Comparison of ENCODE assay signal across 2 cellular contexts in genomic region chr1:10195570-10195969, GRCh38.
A peak's percentile ranks its signal among the peaks of the same experiment; 100 is the strongest.
TF ChIP-seq lines count a peak whose summit lies in the region.

No MANE protein-coding gene starts in this region.

TF ChIP-seq in Ishikawa, 13 proteins besides CTCF, POLR2A, EP300 and RAD21:
- TF ChIP-seq NFIC (IDR thresholded peaks at IDR 0.05) (no peak), CREB1 (IDR thresholded peaks at IDR 0.05; ENCODE audit: low read depth) (no peak), TEAD4 (IDR thresholded peaks at IDR 0.05) (peak; percentile 76), TCF12 (IDR thresholded peaks at IDR 0.05; ENCODE audit: low read depth) (peak; percentile 31; the same call in 1 of the 2 replicates), CEBPB (IDR thresholded peaks at IDR 0.05) (peak; percentile 97), FOXM1 (IDR thresholded peaks at IDR 0.05; ENCODE audit: borderline replicate concordance, low read depth) (no peak), MAX (IDR thresholded peaks at IDR 0.05) (no peak), USF1 (IDR thresholded peaks at IDR 0.05) (no peak)

TF ChIP-seq in HepG2, 621 proteins besides CTCF, POLR2A, EP300 and RAD21 (continues in another document):
- TF ChIP-seq ZNF740 (CRISPR knock-in tag; IDR thresholded peaks at IDR 0.05) (no peak), FOSL2 (CRISPR knock-in tag; IDR thresholded peaks at IDR 0.05) (peak; percentile 78), RARG (CRISPR knock-in tag; IDR thresholded peaks at IDR 0.05; ENCODE audit: low read depth) (no peak), HOXA7 (CRISPR knock-in tag; IDR thresholded peaks at IDR 0.05) (no peak), ZMYM4 (CRISPR knock-in tag; IDR thresholded peaks at IDR 0.05) (no peak), TEAD3 (CRISPR knock-in tag; optimal IDR thresholded peaks at IDR 0.05; ENCODE audit: borderline replicate concordance) (peak; percentile 86), ZNF496 (CRISPR knock-in tag; IDR thresholded peaks at IDR 0.05; ENCODE audit: insufficient replicate concordance) (no peak), TOE1 (CRISPR knock-in tag; IDR thresholded peaks at IDR 0.05) (no peak), ZNF770 (CRISPR knock-in tag; IDR thresholded peaks at IDR 0.05) (peak; percentile 69), ARID5B (CRISPR knock-in tag; IDR thresholded peaks at IDR 0.05) (0 out of 2 replicates have a peak, but pooled peaks have one; percentile 24), NFRKB (IDR thresholded peaks at IDR 0.05) (no peak), ZNF460 (CRISPR knock-in tag; IDR thresholded peaks at IDR 0.05; ENCODE audit: borderline replicate concordance) (peak; percentile 73), ATF4 (CRISPR knock-in tag; IDR thresholded peaks at IDR 0.05) (no peak), ELF3 (CRISPR knock-in tag; IDR thresholded peaks at IDR 0.05) (0 out of 2 replicates have a peak, but pooled peaks have one; percentile 29), SALL1 (CRISPR knock-in tag; IDR thresholded peaks at IDR 0.05) (0 out of 2 replicates have a peak, but pooled peaks have one; percentile 14), ATF2 (CRISPR knock-in tag; IDR thresholded peaks at IDR 0.05) (0 out of 2 replicates have a peak, but pooled peaks have one; percentile 35), KDM1A (CRISPR knock-in tag; IDR thresholded peaks at IDR 0.05) (0 out of 2 replicates have a peak, but pooled peaks have one; percentile 44), CEBPG (CRISPR knock-in tag; IDR thresholded peaks at IDR 0.05) (peak; percentile 67), TSC22D2 (CRISPR knock-in tag; IDR thresholded peaks at IDR 0.05; ENCODE audit: borderline replicate concordance) (no peak), ZBTB33 (CRISPR knock-in tag; IDR thresholded peaks at IDR 0.05) (peak; percentile 54; the same call in 1 of the 2 replicates), CHCHD3 (CRISPR knock-in tag; IDR thresholded peaks at IDR 0.05) (no peak), ZSCAN22 (CRISPR knock-in tag; IDR thresholded peaks at IDR 0.05) (no peak), ZNF260 (CRISPR knock-in tag; IDR thresholded peaks at IDR 0.05; ENCODE audit: borderline replicate concordance, low read depth) (no peak), ZNF33A (CRISPR knock-in tag; IDR thresholded peaks at IDR 0.05; ENCODE audit: borderline replicate concordance) (no peak), KDM6A (CRISPR knock-in tag; IDR thresholded peaks at IDR 0.05; ENCODE audit: low read depth) (no peak), ZNF362 (CRISPR knock-in tag; IDR thresholded peaks at IDR 0.05; ENCODE audit: borderline replicate concordance) (peak; percentile 68; the same call in 1 of the 2 replicates), ZBTB39 (CRISPR knock-in tag; IDR thresholded peaks at IDR 0.05) (no peak), CEBPB (IDR thresholded peaks at IDR 0.05; ENCODE audit: borderline replicate concordance, low read depth, low read length) (peak; percentile 62; the same call in 1 of the 2 replicates), USF2 (IDR thresholded peaks at IDR 0.05; ENCODE audit: low read depth, low read length) (no peak), USF2 (CRISPR knock-in tag; IDR thresholded peaks at IDR 0.05; ENCODE audit: borderline replicate concordance) (no peak), ZIK1 (CRISPR knock-in tag; IDR thresholded peaks at IDR 0.05; ENCODE audit: borderline replicate concordance, low read depth) (no peak), FUBP1 (CRISPR knock-in tag; IDR thresholded peaks at IDR 0.05; ENCODE audit: borderline replicate concordance) (no peak), ZNF629 (CRISPR knock-in tag; conservative IDR thresholded peaks at IDR 0.05) (peak; percentile 84), ZMYM2 (CRISPR knock-in tag; IDR thresholded peaks at IDR 0.05) (peak; percentile 51; the same call in 1 of the 2 replicates), ZGPAT (CRISPR knock-in tag; IDR thresholded peaks at IDR 0.05) (peak; percentile 17; the same call in 1 of the 2 replicates), FOSL1 (CRISPR knock-in tag; IDR thresholded peaks at IDR 0.05; ENCODE audit: borderline replicate concordance) (no peak), ZNF343 (CRISPR knock-in tag; IDR thresholded peaks at IDR 0.05) (no peak)
